ENCODE assay signal across 26 cellular contexts in the genomic region with DNA sequence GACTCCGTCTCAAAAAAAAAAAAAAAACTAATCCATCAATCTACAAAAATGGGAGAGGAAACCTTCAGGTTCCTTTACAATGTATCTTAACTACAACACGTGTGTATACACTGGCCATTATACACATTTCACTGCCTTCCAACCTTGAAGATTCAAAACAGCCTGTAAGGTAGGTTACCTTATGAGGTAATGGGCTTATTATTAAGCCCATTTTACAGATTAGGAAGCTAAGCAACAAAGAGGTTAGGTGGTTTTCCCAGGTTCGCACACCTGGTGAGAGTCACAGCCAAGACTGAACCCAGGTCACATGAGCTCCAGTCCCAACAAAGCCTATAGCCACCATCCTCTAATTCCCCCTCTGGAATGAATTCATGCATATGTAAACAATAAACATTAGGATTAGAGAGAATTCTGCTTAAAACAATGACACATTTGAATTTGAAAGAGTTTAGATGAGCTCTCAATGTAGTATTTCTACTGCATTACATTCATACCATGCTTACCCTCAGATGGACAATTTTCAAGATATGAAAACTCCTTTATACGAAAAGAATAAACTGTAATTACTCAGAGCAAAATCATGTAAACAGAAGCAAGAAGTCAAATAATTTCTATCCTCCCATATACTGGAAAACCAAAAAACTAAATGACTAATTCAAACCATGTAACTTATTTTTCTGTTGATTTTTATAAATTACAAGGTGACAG.
"Had no signal": no experiment of that assay in that cellular context is flagged by ENCODE, and none has a peak within 500 bp of the region (broad histone marks: within the 10 kb centered on the region; RNA-seq: fewer than 3 reads in every experiment).

No MANE protein-coding gene starts in this region.

- H3K27me3 Mint-ChIP-seq: activated B cell treated with CpG ODN at 0.5 μM for 24 hours; activated CD4-positive, alpha-beta T cell treated with anti-CD3 and anti-CD28 coated beads for 36 hours; activated naive CD8-positive, alpha-beta T cell treated with anti-CD3 and anti-CD28 coated beads, Interleukin-2, amount 10 ng/mL, durations not matched to agents 7 days and 5 days; activated T-cell treated with anti-CD3 and anti-CD28 coated beads, Interleukin-2, amount 50 U/mL, for 24 hours; stimulated activated naive CD8-positive, alpha-beta T cell treated with anti-CD3 and anti-CD28 coated beads, Interleukin-15, Interleukin-2, amounts not matched to agents 100 ng/mL and 50 ng/mL, for 24 hours had no signal

- H3K4me3 ChIP-seq: coronary artery, ovary, psoas muscle, right atrium auricular region, tibial artery had no signal

- H3K4me1 ChIP-seq: right atrium auricular region, tibial artery had no signal

- H3K4me1 Mint-ChIP-seq: activated CD4-positive, alpha-beta T cell treated with anti-CD3 and anti-CD28 coated beads for 36 hours had no signal

- H3K27ac Mint-ChIP-seq: activated B cell treated with CpG ODN at 0.5 μM for 24 hours; activated CD4-positive, alpha-beta T cell treated with anti-CD3 and anti-CD28 coated beads for 36 hours; activated naive CD8-positive, alpha-beta T cell treated with anti-CD3 and anti-CD28 coated beads, Interleukin-2, amount 10 ng/mL, durations not matched to agents 7 days and 5 days; activated T-cell treated with anti-CD3 and anti-CD28 coated beads, Interleukin-2, amount 50 U/mL, for 24 hours; activated T-helper 2 cell treated with anti-CD3 and anti-CD28 coated beads, Interferon-gamma antibody, Interleukin-2, Interleukin-4, amounts not matched to agents 10 μg/mL and 5 μg/mL and 100 μg/mL, durations not matched to agents 14 hours and 24 hours and 36 hours; endodermal cell; nephron; stimulated activated naive CD8-positive, alpha-beta T cell treated with anti-CD3 and anti-CD28 coated beads, Interleukin-15, Interleukin-2, amounts not matched to agents 100 ng/mL and 50 ng/mL, for 24 hours had no signal

- H3K27ac ChIP-seq: coronary artery, epithelial cell of prostate, foreskin keratinocyte, neutrophil, ovary, psoas muscle, right atrium auricular region, tibial artery had no signal

- H3K4me3 Mint-ChIP-seq: activated B cell treated with CpG ODN at 0.5 μM for 24 hours; activated CD4-positive, alpha-beta T cell treated with anti-CD3 and anti-CD28 coated beads for 36 hours; activated naive CD8-positive, alpha-beta T cell treated with anti-CD3 and anti-CD28 coated beads, Interleukin-2, amount 10 ng/mL, durations not matched to agents 7 days and 5 days; activated T-cell treated with anti-CD3 and anti-CD28 coated beads, Interleukin-2, amount 50 U/mL, for 24 hours; endodermal cell; nephron; stimulated activated naive CD8-positive, alpha-beta T cell treated with anti-CD3 and anti-CD28 coated beads, Interleukin-15, Interleukin-2, amounts not matched to agents 100 ng/mL and 50 ng/mL, for 24 hours had no signal

- H3K9me3 Mint-ChIP-seq: activated B cell treated with CpG ODN at 0.5 μM for 24 hours; activated naive CD8-positive, alpha-beta T cell treated with anti-CD3 and anti-CD28 coated beads, Interleukin-2, amount 10 ng/mL, durations not matched to agents 7 days and 5 days; activated T-cell treated with anti-CD3 and anti-CD28 coated beads, Interleukin-2, amount 50 U/mL, for 24 hours; activated T-helper 2 cell treated with anti-CD3 and anti-CD28 coated beads, Interferon-gamma antibody, Interleukin-2, Interleukin-4, amounts not matched to agents 10 μg/mL and 5 μg/mL and 100 μg/mL, durations not matched to agents 14 hours and 24 hours and 36 hours; endodermal cell; nephron; stimulated activated naive CD8-positive, alpha-beta T cell treated with anti-CD3 and anti-CD28 coated beads, Interleukin-15, Interleukin-2, amounts not matched to agents 100 ng/mL and 50 ng/mL, for 24 hours had no signal

- DNase-seq: activated B cell treated with CpG ODN at 0.5 μM for 24 hours; activated CD4-positive, alpha-beta T cell treated with anti-CD3 and anti-CD28 coated beads for 36 hours; activated CD4-positive, alpha-beta T cell treated with anti-CD3 and anti-CD28 coated beads, Interleukin-2, amount 50 U/mL, for 4 hours; activated CD8-positive, alpha-beta memory T cell treated with anti-CD3 and anti-CD28 coated beads for 24 hours; activated CD8-positive, alpha-beta memory T cell treated with anti-CD3 and anti-CD28 coated beads, Interleukin-2, amount 50 U/mL, for 4 hours; activated naive CD4-positive, alpha-beta T cell; activated naive CD8-positive, alpha-beta T cell treated with anti-CD3 and anti-CD28 coated beads, Interleukin-2, amount 10 ng/mL, durations not matched to agents 7 days and 5 days; activated T-cell treated with anti-CD3 and anti-CD28 coated beads, Interleukin-2, amount 50 U/mL, for 24 hours; cerebellar nuclear complex; endodermal cell; foreskin keratinocyte; hippocampal formation; left cardiac atrium; mesenchymal stem cell; ovary; psoas muscle; stimulated activated CD4-positive, alpha-beta T cell treated with anti-CD3 and anti-CD28 coated beads, Interleukin-4, amount 100 ng/mL, for 4 hours; T1000; tibial artery had no signal

- H3K36me3 ChIP-seq: ovary, right atrium auricular region had no signal

- ATAC-seq: activated CD4-positive, alpha-beta T cell treated with anti-CD3 and anti-CD28 coated beads for 36 hours; foreskin keratinocyte; left cardiac atrium; psoas muscle had no signal

- H3K27me3 ChIP-seq: foreskin keratinocyte, neutrophil, ovary, right atrium auricular region, tibial artery had no signal
